ENCODE assay signal across 1 cellular context in the genomic region with DNA sequence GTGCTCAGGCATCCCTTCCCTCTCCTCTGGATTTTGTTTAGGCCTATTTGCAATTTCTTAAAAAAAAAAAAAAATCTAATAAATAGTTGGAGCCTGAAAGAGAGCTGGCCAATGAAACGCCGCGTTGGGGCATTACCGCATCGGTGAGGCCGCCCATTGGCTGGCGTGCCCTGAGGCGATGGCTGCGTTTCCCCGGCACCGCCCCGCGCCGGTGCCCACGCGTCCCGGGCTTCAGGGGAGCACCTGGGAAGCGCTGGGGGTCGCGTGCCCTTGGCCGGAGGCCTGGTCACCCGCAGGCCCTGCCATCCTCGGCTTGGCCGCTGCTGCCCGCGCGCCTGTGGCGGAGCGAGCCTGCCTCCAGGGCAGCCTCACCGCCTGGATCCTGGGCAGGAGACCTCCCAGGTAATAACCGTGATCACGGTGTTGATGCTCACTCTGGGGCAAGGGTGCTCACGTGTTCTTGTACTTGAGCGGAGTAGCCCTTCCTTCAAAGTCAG.
A peak's percentile ranks its signal among the peaks of the same experiment; 100 is the strongest.
TF ChIP-seq lines count a peak whose summit lies in the region.

No MANE protein-coding gene starts in this region.

TF ChIP-seq in H1, 55 proteins besides CTCF, POLR2A, EP300 and RAD21 (continued from another document):
- TF ChIP-seq, protein P1, sequence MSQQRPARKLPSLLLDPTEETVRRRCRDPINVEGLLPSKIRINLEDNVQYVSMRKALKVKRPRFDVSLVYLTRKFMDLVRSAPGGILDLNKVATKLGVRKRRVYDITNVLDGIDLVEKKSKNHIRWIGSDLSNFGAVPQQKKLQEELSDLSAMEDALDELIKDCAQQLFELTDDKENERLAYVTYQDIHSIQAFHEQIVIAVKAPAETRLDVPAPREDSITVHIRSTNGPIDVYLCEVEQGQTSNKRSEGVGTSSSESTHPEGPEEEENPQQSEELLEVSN (IDR thresholded peaks at IDR 0.05): peak; percentile 82
- TF ChIP-seq PHF8 (conservative IDR thresholded peaks at IDR 0.05; ENCODE audit: low read depth, low read length): peak; percentile 67
- TF ChIP-seq KDM4A (IDR thresholded peaks at IDR 0.05; ENCODE audit: low read depth, low read length, severe bottlenecking): peak; percentile 96
- TF ChIP-seq EGR1 (IDR thresholded peaks at IDR 0.05; ENCODE audit: borderline replicate concordance, low read depth, low read length): peak; percentile 11; the same call in 1 of the 2 replicates
